Comparison of ENCODE assay signal across 8 cellular contexts in genomic region chr12:92505373-92506340, GRCh38.
DNase-seq lines count a peak whose midpoint lies in the region; ATAC-seq and TF ChIP-seq lines count a peak whose summit lies in the region.

No MANE protein-coding gene starts in this region.

- H3K4me1 Mint-ChIP-seq in dendritic cell treated with granulocyte-macrophage colony-stimulating factor and Interleukin-4, amounts not matched to agents 40 ng/mL and 50 ng/mL, for 4 days (ENCODE audit: low read depth): peaks cover 56% of the 10 kb centered on the region
- peaks cover 36% of the 10 kb centered on the region for H3K4me1 Mint-ChIP-seq in stimulated activated effector memory CD8-positive, alpha-beta T cell treated with anti-CD3 and anti-CD28 coated beads, Interleukin-12 subunit alpha, Interleukin-12 subunit beta, amount 100 ng/mL, for 72 hours

- peak overlapping the region; percentile 39 for H3K4me3 ChIP-seq in WI38 (ENCODE audit: low read depth, low read length)

- peak overlapping the region; percentile 59 for H3K4me3 Mint-ChIP-seq in dendritic cell treated with granulocyte-macrophage colony-stimulating factor and Interleukin-4, amounts not matched to agents 40 ng/mL and 50 ng/mL, for 4 days
- peak overlapping the region; percentile 72 for H3K4me3 Mint-ChIP-seq in stimulated activated effector memory CD8-positive, alpha-beta T cell treated with anti-CD3 and anti-CD28 coated beads, Interleukin-12 subunit alpha, Interleukin-12 subunit beta, amount 100 ng/mL, for 72 hours

- H3K36me3 Mint-ChIP-seq in dendritic cell treated with granulocyte-macrophage colony-stimulating factor and Interleukin-4, amounts not matched to agents 40 ng/mL and 50 ng/mL, for 4 days (ENCODE audit: low read depth): no peaks in the 10 kb centered on the region
- peaks cover 7% of the 10 kb centered on the region for H3K36me3 Mint-ChIP-seq in stimulated activated effector memory CD8-positive, alpha-beta T cell treated with anti-CD3 and anti-CD28 coated beads, Interleukin-12 subunit alpha, Interleukin-12 subunit beta, amount 100 ng/mL, for 72 hours

- no peak for TF ChIP-seq CTCF in WI38 (IDR thresholded peaks at IDR 0.05; ENCODE audit: low read depth, low read length)

- ATAC-seq in HG02885 (IDR thresholded peaks at IDR 0.05; ENCODE audit: poor library complexity, unreplicated experiment) (peak; percentile 35), GM21786 (IDR thresholded peaks at IDR 0.05; ENCODE audit: unreplicated experiment) (no peak)
- no peak for ATAC-seq in stimulated activated effector memory CD8-positive, alpha-beta T cell treated with anti-CD3 and anti-CD28 coated beads, Interleukin-12 subunit alpha, Interleukin-12 subunit beta, amount 100 ng/mL, for 72 hours

- intact Hi-C loops in dendritic cell treated with granulocyte-macrophage colony-stimulating factor and Interleukin-4, amounts not matched to agents 40 ng/mL and 50 ng/mL, for 4 days (cut with micrococcal nuclease): loop anchor here (10.0 kb wide), 1 partner anchor 71 kb away; no protein-coding TSS in a partner anchor

- peak overlapping the region; percentile 95 for H3K27ac Mint-ChIP-seq in dendritic cell treated with granulocyte-macrophage colony-stimulating factor and Interleukin-4, amounts not matched to agents 40 ng/mL and 50 ng/mL, for 4 days
- H3K27ac Mint-ChIP-seq in stimulated activated effector memory CD8-positive, alpha-beta T cell treated with anti-CD3 and anti-CD28 coated beads, Interleukin-12 subunit alpha, Interleukin-12 subunit beta, amount 100 ng/mL, for 72 hours: peak overlapping the region; percentile 94

- DNase-seq in GF-D8 (lab: John Stamatoyannopoulos, UW): peak; percentile 15
- DNase-seq in mucosa of gallbladder (ENCODE audit: low spot score): peak; percentile 70
- DNase-seq in stimulated activated effector memory CD8-positive, alpha-beta T cell treated with anti-CD3 and anti-CD28 coated beads, Interleukin-12 subunit alpha, Interleukin-12 subunit beta, amount 100 ng/mL, for 72 hours (ENCODE audit: low spot score in 2 of 2): peak in 1 of 2 donors; percentile 55
- DNase-seq in SK-N-DZ (ENCODE audit: low spot score): no peak

- no peaks in the 10 kb centered on the region for H3K27me3 Mint-ChIP-seq in dendritic cell treated with granulocyte-macrophage colony-stimulating factor and Interleukin-4, amounts not matched to agents 40 ng/mL and 50 ng/mL, for 4 days

- H3K9me3 Mint-ChIP-seq in dendritic cell treated with granulocyte-macrophage colony-stimulating factor and Interleukin-4, amounts not matched to agents 40 ng/mL and 50 ng/mL, for 4 days: no peaks in the 10 kb centered on the region
- no peaks in the 10 kb centered on the region for H3K9me3 Mint-ChIP-seq in stimulated activated effector memory CD8-positive, alpha-beta T cell treated with anti-CD3 and anti-CD28 coated beads, Interleukin-12 subunit alpha, Interleukin-12 subunit beta, amount 100 ng/mL, for 72 hours
